In the genomic region with DNA sequence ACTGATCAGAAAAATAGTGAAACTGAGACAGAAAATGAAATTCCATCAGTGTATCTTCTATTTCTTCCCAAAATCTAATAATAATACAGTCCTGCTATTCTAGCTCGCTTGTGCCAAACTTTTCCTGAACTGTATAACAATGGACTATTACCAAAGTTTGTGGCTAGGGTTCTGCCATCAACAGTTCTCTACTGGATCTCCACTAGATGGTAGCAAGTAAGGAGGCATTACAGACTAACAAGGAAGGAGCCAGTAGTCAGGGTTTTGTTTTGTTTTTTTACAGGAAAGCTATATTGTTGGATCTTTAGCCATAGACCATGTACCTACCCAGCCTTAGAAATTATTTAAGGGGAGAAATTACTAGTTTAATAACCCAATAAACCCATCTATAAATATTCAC, we compare ENCODE assay signal across 21 cellular contexts. TPM values are rescaled to one million over a fixed set of nuclear protein-coding genes. Genes with fewer than 3 reads are reported as not detected.
A peak's percentile ranks its signal among the peaks of the same experiment; 100 is the strongest.
DNase-seq lines count a peak whose midpoint lies in the region; ATAC-seq and TF ChIP-seq lines count a peak whose summit lies in the region.
"Had no signal": no experiment of that assay in that cellular context is flagged by ENCODE, and none has a peak within 500 bp of the region (broad histone marks: within the 10 kb centered on the region; RNA-seq: fewer than 3 reads in every experiment).

No MANE protein-coding gene starts in this region.

- H3K4me3 ChIP-seq in A673 (ENCODE audit: low read depth, low read length, poor library complexity, severe bottlenecking) (no peak overlapping the region), LNCaP clone FGC (ENCODE audit: low read depth, low read length) (no peak overlapping the region), fibroblast of villous mesenchyme (ENCODE audit: low read depth, low read length) (no peak overlapping the region), transverse colon (no peak overlapping the region), H7 (ENCODE audit: insufficient read depth, low read depth, low read length) (no peak overlapping the region)
- H3K4me3 ChIP-seq: adrenal gland, lung, psoas muscle had no signal

- TF ChIP-seq EP300 in transverse colon (IDR thresholded peaks at IDR 0.05; ENCODE audit: low read depth): no peak

- no TSS peak for BruUV-seq in A673 (replicated peaks; lab: Mats Ljungman, UMichigan)

- no peaks in the 10 kb centered on the region for H3K27me3 Mint-ChIP-seq in WTC11 (ENCODE audit: low read depth)
- H3K27me3 Mint-ChIP-seq: activated CD8-positive, alpha-beta T cell treated with anti-CD3 and anti-CD28 coated beads for 36 hours; CD4-positive, alpha-beta memory T cell had no signal

- in situ Hi-C loops in transverse colon (cut with MboI; ENCODE audit: low pct_ligation_motif_present in 1 of 4, low pct_unique_long_range_greater_than_20kb in 1 of 4, low sequenced_read_pairs in 3 of 4): no loop called here

- DNase-seq in A673 (ENCODE audit: low spot score): peak; percentile 39
- peak; percentile 4 for DNase-seq in LNCaP clone FGC (ENCODE audit: low read depth)
- DNase-seq in WTC11 (ENCODE audit: low spot score): no peak
- no peak for DNase-seq in fibroblast of villous mesenchyme (ENCODE audit: low read depth)
- DNase-seq in transverse colon: no peak
- DNase-seq in H7: no peak
- no peak for DNase-seq in SKM-1 (lab: John Stamatoyannopoulos, UW; ENCODE audit: unreplicated experiment)
- DNase-seq: activated CD8-positive, alpha-beta T cell treated with anti-CD3 and anti-CD28 coated beads for 36 hours; activated T-cell treated with anti-CD3 and anti-CD28 coated beads for 4 hours; adrenal gland; CD4-positive, alpha-beta memory T cell; dermis blood vessel endothelial cell; GF-D8; NCI-H1417 treated with DMSO at 0.1 percent for 48 hours; NCI-H510A treated with DMSO at 0.1 percent for 48 hours; psoas muscle; T-helper 9 cell had no signal

- intact Hi-C loops in A673 (cut with micrococcal nuclease; ENCODE audit: unreplicated experiment): loop anchor here (5.0 to 10.0 kb wide), 3 partner anchors 87 to 602 kb away; no protein-coding TSS in a partner anchor
- intact Hi-C loops in transverse colon (cut with DNase I; ENCODE audit: low total_unique reads): no loop called here

- no peak overlapping the region for H3K27ac Mint-ChIP-seq in WTC11
- H3K27ac Mint-ChIP-seq: activated CD8-positive, alpha-beta T cell treated with anti-CD3 and anti-CD28 coated beads for 36 hours; CD4-positive, alpha-beta memory T cell had no signal

- POLR2A ChIA-PET in A673 (lab: Charles Lee; ENCODE audit: low non-redundant PET): no interaction called here
- POLR2A ChIA-PET in WTC11 (lab: Charles Lee): no interaction called here

- H3K4me1 Mint-ChIP-seq in WTC11: no peaks in the 10 kb centered on the region

- no peaks in the 10 kb centered on the region for H3K36me3 Mint-ChIP-seq in WTC11

- H3K27me3 ChIP-seq in A673 (replicated peaks; ENCODE audit: insufficient read depth, low read depth, low read length, poor library complexity) (no peaks in the 10 kb centered on the region), transverse colon (no peaks in the 10 kb centered on the region), H7 (ENCODE audit: control insufficient read depth, insufficient read depth, low read length) (no peaks in the 10 kb centered on the region)
- H3K27me3 ChIP-seq: adrenal gland had no signal

- ATAC-seq in WTC11: peak; percentile 59
- no peak for ATAC-seq in HG03571 (IDR thresholded peaks at IDR 0.05; ENCODE audit: unreplicated experiment)
- ATAC-seq: activated CD4-positive, CD25-positive, alpha-beta regulatory T cell treated with anti-CD3 and anti-CD28 coated beads, Interleukin-2, amount 50 U/mL, for 24 hours; activated CD8-positive, alpha-beta T cell treated with anti-CD3 and anti-CD28 coated beads for 36 hours; psoas muscle had no signal

- peaks cover 2% of the 10 kb centered on the region; the same call in 1 of the 2 replicates for H3K9me3 Mint-ChIP-seq in WTC11
- H3K9me3 Mint-ChIP-seq: activated CD8-positive, alpha-beta T cell treated with anti-CD3 and anti-CD28 coated beads for 36 hours had no signal

- 88 to 100% methylated on average over 1 of the region's 1 CpG for WGBS in transverse colon (ENCODE audit: low coverage in 1 of 2), 2 donors

- H3K27ac ChIP-seq in A673 (ENCODE audit: low read depth, low read length, poor library complexity, severe bottlenecking) (peak overlapping the region; percentile 99), transverse colon (no peak overlapping the region)
- H3K27ac ChIP-seq: adrenal gland, epithelial cell of prostate, psoas muscle had no signal

- CTCF ChIA-PET in A673 (lab: Charles Lee) (interaction anchor here (1.2 kb wide), 1 partner anchor 11 kb away, joined by 4 read pairs; a partner anchor contains a TSS), WTC11 (lab: Charles Lee) (interaction anchor here (0.7 to 1.0 kb wide), 2 partner anchors 11 to 12 kb away, joined by 3 to 5 read pairs; a partner anchor contains a TSS)

- H3K36me3 ChIP-seq in A673 (ENCODE audit: insufficient read depth, low read length, poor library complexity, severe bottlenecking) (peaks cover 37% of the 10 kb centered on the region), transverse colon (peaks cover 0 to 7% (median 0%) of the 10 kb centered on the region in 4 donors), H7 (replicated peaks; ENCODE audit: control insufficient read depth, insufficient read depth, low read length) (no peaks in the 10 kb centered on the region)
- H3K36me3 ChIP-seq: adrenal gland had no signal

- H3K9me3 ChIP-seq in A673 (ENCODE audit: low read depth, low read length, poor library complexity, severe bottlenecking) (peaks cover 6% of the 10 kb centered on the region), transverse colon (no peaks in the 10 kb centered on the region)
- H3K9me3 ChIP-seq: adrenal gland, psoas muscle had no signal

- TF ChIP-seq POLR2A in transverse colon (IDR thresholded peaks at IDR 0.05): no peak

- TF ChIP-seq CTCF in A673 (conservative IDR thresholded peaks at IDR 0.05; ENCODE audit: low read depth, low read length) (peak; percentile 44), LNCaP clone FGC (IDR thresholded peaks at IDR 0.05; ENCODE audit: control insufficient read depth, extremely low read depth, insufficient read depth) (peak; percentile 52), WTC11 (IDR thresholded peaks at IDR 0.05) (no peak), fibroblast of villous mesenchyme (IDR thresholded peaks at IDR 0.05; ENCODE audit: insufficient read depth, low read depth, low read length) (peak; percentile 10), transverse colon (IDR thresholded peaks at IDR 0.05) (no peak)

- no peak overlapping the region for H3K4me3 Mint-ChIP-seq in WTC11
- H3K4me3 Mint-ChIP-seq: activated CD8-positive, alpha-beta T cell treated with anti-CD3 and anti-CD28 coated beads for 36 hours; CD4-positive, alpha-beta memory T cell had no signal

- H3K4me1 ChIP-seq in A673 (ENCODE audit: insufficient read depth, low read length, poor library complexity, severe bottlenecking) (peaks cover 72% of the 10 kb centered on the region), transverse colon (no peaks in the 10 kb centered on the region)
- H3K4me1 ChIP-seq: adrenal gland, psoas muscle had no signal

TF ChIP-seq in WTC11, 78 proteins besides CTCF, POLR2A, EP300 and RAD21:
- TF ChIP-seq HMGA2 (CRISPR knock-in tag; IDR thresholded peaks at IDR 0.05) (no peak), ETV6 (CRISPR knock-in tag; IDR thresholded peaks at IDR 0.05) (no peak)

RNA-seq across cellular contexts. Expression of a gene that starts 10.8 kb away (rescaled TPM):
- total RNA-seq in A673 (2021) (23.0 and 31.9 TPM in 2 replicates), WTC11 (2021) (12.0 to 15.5 TPM (median 12.4 TPM) in 3 replicates), fibroblast of villous mesenchyme (8.7 and 13.4 TPM in 2 replicates), transverse colon (10 to 100 TPM in 2 of 4 donors, 1 to 10 TPM in 1, under 1 TPM in 1; 0.80 to 24.3 (median 11.3) TPM)
- 8.2 and 9.7 TPM in 2 replicates for total RNA-seq in H7 (2014; rRNA removed; shearing (Covaris generic))

Comparison
In these comparisons a context has a peak if more than half of its experiments do, and no peak if none do; other contexts are left out.
1. DNase-seq: peak in A673 (single experiment) and LNCaP clone FGC (single experiment); none in WTC11 (single experiment), fibroblast of villous mesenchyme (single experiment), transverse colon (single experiment), H7 (single experiment) and SKM-1 (single experiment).
2. CTCF ChIP-seq: peak in A673 (single experiment), LNCaP clone FGC (single experiment) and fibroblast of villous mesenchyme (single experiment); none in WTC11 (single experiment) and transverse colon (0 of 5).